Comparison of ENCODE assay signal across 23 cellular contexts in genomic region chr7:41769162-41769561, GRCh38.
"Had no signal": no experiment of that assay in that cellular context is flagged by ENCODE, and none has a peak within 500 bp of the region (broad histone marks: within the 10 kb centered on the region; RNA-seq: fewer than 3 reads in every experiment).

No MANE protein-coding gene starts in this region.

- ATAC-seq: effector memory CD8-positive, alpha-beta T cell; left lobe of liver; mucosa of descending colon; right lobe of liver; stimulated activated naive CD8-positive, alpha-beta T cell treated with anti-CD3 and anti-CD28 coated beads, Interleukin-15, amount 100 ng/mL, for 72 hours had no signal

- H3K9me3 ChIP-seq: mucosa of descending colon, right lobe of liver, suprapubic skin had no signal

- H3K4me3 Mint-ChIP-seq: effector memory CD8-positive, alpha-beta T cell; mesothelial cell of epicardium; nephron; neural progenitor cell; stimulated activated naive CD8-positive, alpha-beta T cell treated with anti-CD3 and anti-CD28 coated beads, Interleukin-15, amount 100 ng/mL, for 72 hours had no signal

- DNase-seq: cortex of kidney; effector memory CD8-positive, alpha-beta T cell; head of caudate nucleus; kidney; mesenchymal stem cell; mucosa of descending colon; naive B cell; right lobe of liver; small intestine; stimulated activated CD4-positive, alpha-beta T cell treated with anti-CD3 and anti-CD28 coated beads, Interleukin-15, amount 100 ng/mL, for 24 hours; stimulated activated CD4-positive, alpha-beta T cell treated with anti-CD3 and anti-CD28 coated beads, Interleukin-2, amount 100 ng/mL, for 48 hours; stimulated activated naive CD4-positive, alpha-beta T cell; stimulated activated naive CD8-positive, alpha-beta T cell treated with anti-CD3 and anti-CD28 coated beads, Interleukin-15, amount 100 ng/mL, for 72 hours; trophoblast cell had no signal

- H3K36me3 ChIP-seq: neural progenitor cell, right lobe of liver, suprapubic skin had no signal

- H3K27me3 ChIP-seq: hepatocyte, neural progenitor cell, right lobe of liver, suprapubic skin had no signal

- H3K4me1 Mint-ChIP-seq: nephron; neural progenitor cell; stimulated activated naive CD8-positive, alpha-beta T cell treated with anti-CD3 and anti-CD28 coated beads, Interleukin-15, amount 100 ng/mL, for 72 hours had no signal

- H3K27ac Mint-ChIP-seq: effector memory CD8-positive, alpha-beta T cell; mesothelial cell of epicardium; naive B cell; nephron; neural progenitor cell; progenitor cell of endocrine pancreas; stimulated activated naive CD8-positive, alpha-beta T cell treated with anti-CD3 and anti-CD28 coated beads, Interleukin-15, amount 100 ng/mL, for 72 hours had no signal

- H3K4me1 ChIP-seq: neural progenitor cell, parathyroid adenoma, right lobe of liver, suprapubic skin had no signal

- H3K27ac ChIP-seq: hepatocyte, neural progenitor cell, parathyroid adenoma, right lobe of liver, suprapubic skin had no signal

- H3K4me3 ChIP-seq: hepatocyte, lung, mucosa of descending colon, neural progenitor cell, right lobe of liver, suprapubic skin had no signal

- H3K36me3 Mint-ChIP-seq: naive B cell, neural progenitor cell had no signal

- H3K27me3 Mint-ChIP-seq: naive B cell, progenitor cell of endocrine pancreas had no signal
